In the genomic region with DNA sequence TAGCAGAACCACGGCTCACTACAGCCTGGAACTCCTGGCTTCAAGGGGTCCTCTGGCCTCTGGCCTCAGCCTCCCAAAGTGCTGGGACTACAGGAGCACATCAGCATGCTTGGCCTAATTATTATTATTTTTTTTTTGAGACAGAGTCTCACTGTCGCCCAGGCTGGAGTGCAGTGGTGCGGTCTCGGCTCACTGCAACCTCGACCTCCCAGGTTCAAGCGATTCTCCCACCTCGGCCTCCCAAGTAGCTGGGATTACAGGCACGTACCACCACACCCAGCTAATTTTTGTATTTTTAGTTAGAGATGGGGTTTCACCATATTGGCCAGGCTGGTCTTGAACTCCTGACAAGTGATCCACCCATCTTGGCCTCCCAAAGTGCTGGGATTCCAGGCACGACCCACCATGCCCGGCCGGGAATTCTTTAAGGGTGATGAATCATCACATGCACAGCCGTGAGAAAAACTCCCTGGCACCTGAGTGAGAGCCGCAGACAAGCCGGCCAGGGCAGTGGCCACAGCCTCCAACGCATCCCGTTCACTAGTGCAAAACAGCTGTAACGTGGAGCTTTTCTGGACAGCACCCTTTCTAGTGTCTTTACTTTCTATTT, we compare ENCODE assay signal across 1 cellular context.
TF ChIP-seq lines count a peak whose summit lies in the region.
"Not testable (repeated sequence)": the region's sequence is repeated elsewhere in the genome, so short reads cannot be mapped to it uniquely, and the experiment has no call there.

No MANE protein-coding gene starts in this region.

TF ChIP-seq in HepG2, 621 proteins besides CTCF, POLR2A, EP300 and RAD21 (continues in another document):
- not testable (repeated sequence) for TF ChIP-seq TCF12 (IDR thresholded peaks at IDR 0.05)
- TF ChIP-seq TCF12 (CRISPR knock-in tag; IDR thresholded peaks at IDR 0.05) (peak; percentile 64; the same call in 1 of the 2 replicates), ZBTB38 (CRISPR knock-in tag; IDR thresholded peaks at IDR 0.05) (peak; percentile 83), JUN (CRISPR knock-in tag; IDR thresholded peaks at IDR 0.05) (0 out of 2 replicates have a peak, but pooled peaks have one; percentile 23), REPIN1 (CRISPR knock-in tag; IDR thresholded peaks at IDR 0.05; ENCODE audit: borderline replicate concordance, low read depth) (0 out of 2 replicates have a peak, but pooled peaks have one; percentile 6), AGO2 (optimal IDR thresholded peaks at IDR 0.05; ENCODE audit: low read depth, low read length) (peak; percentile 44), MYC (CRISPR knock-in tag; IDR thresholded peaks at IDR 0.05; ENCODE audit: borderline replicate concordance) (peak; percentile 57; the same call in 1 of the 2 replicates), AKAP8 (CRISPR knock-in tag; IDR thresholded peaks at IDR 0.05) (peak; percentile 90), ZMYM4 (CRISPR knock-in tag; IDR thresholded peaks at IDR 0.05) (0 out of 2 replicates have a peak, but pooled peaks have one; percentile 32), DNMT1 (CRISPR knock-in tag; IDR thresholded peaks at IDR 0.05) (0 out of 2 replicates have a peak, but pooled peaks have one; percentile 42), ETV5 (CRISPR knock-in tag; IDR thresholded peaks at IDR 0.05; ENCODE audit: borderline replicate concordance) (peak; percentile 35; the same call in 1 of the 2 replicates), RFXAP (CRISPR knock-in tag; IDR thresholded peaks at IDR 0.05; ENCODE audit: borderline replicate concordance) (peak; percentile 72), XRCC5 (optimal IDR thresholded peaks at IDR 0.05; ENCODE audit: low read length) (peak; percentile 23), ZNF543 (CRISPR knock-in tag; IDR thresholded peaks at IDR 0.05) (peak; percentile 28; the same call in 1 of the 2 replicates), SATB2 (CRISPR knock-in tag; IDR thresholded peaks at IDR 0.05) (0 out of 2 replicates have a peak, but pooled peaks have one; percentile 51), ZNF879 (CRISPR knock-in tag; IDR thresholded peaks at IDR 0.05) (0 out of 2 replicates have a peak, but pooled peaks have one; percentile 30), SAP130 (CRISPR knock-in tag; IDR thresholded peaks at IDR 0.05; ENCODE audit: low read depth) (peak; percentile 38), FOSL2 (CRISPR knock-in tag; IDR thresholded peaks at IDR 0.05) (peak; percentile 96), PITX1 (CRISPR knock-in tag; IDR thresholded peaks at IDR 0.05) (peak; percentile 6; the same call in 1 of the 2 replicates), MEIS2 (CRISPR knock-in tag; IDR thresholded peaks at IDR 0.05) (peak; percentile 39; the same call in 1 of the 2 replicates), ZNF33B (CRISPR knock-in tag; IDR thresholded peaks at IDR 0.05) (0 out of 2 replicates have a peak, but pooled peaks have one; percentile 60)
- TF ChIP-seq, protein P1, sequence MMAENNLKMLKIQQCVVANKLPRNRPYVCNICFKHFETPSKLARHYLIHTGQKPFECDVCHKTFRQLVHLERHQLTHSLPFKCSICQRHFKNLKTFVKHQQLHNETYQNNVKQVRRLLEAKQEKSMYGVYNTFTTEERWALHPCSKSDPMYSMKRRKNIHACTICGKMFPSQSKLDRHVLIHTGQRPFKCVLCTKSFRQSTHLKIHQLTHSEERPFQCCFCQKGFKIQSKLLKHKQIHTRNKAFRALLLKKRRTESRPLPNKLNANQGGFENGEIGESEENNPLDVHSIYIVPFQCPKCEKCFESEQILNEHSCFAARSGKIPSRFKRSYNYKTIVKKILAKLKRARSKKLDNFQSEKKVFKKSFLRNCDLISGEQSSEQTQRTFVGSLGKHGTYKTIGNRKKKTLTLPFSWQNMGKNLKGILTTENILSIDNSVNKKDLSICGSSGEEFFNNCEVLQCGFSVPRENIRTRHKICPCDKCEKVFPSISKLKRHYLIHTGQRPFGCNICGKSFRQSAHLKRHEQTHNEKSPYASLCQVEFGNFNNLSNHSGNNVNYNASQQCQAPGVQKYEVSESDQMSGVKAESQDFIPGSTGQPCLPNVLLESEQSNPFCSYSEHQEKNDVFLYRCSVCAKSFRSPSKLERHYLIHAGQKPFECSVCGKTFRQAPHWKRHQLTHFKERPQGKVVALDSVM (CRISPR knock-in tag; IDR thresholded peaks at IDR 0.05), result peak; percentile 63; the same call in 1 of the 2 replicates
- TF ChIP-seq, protein P2, sequence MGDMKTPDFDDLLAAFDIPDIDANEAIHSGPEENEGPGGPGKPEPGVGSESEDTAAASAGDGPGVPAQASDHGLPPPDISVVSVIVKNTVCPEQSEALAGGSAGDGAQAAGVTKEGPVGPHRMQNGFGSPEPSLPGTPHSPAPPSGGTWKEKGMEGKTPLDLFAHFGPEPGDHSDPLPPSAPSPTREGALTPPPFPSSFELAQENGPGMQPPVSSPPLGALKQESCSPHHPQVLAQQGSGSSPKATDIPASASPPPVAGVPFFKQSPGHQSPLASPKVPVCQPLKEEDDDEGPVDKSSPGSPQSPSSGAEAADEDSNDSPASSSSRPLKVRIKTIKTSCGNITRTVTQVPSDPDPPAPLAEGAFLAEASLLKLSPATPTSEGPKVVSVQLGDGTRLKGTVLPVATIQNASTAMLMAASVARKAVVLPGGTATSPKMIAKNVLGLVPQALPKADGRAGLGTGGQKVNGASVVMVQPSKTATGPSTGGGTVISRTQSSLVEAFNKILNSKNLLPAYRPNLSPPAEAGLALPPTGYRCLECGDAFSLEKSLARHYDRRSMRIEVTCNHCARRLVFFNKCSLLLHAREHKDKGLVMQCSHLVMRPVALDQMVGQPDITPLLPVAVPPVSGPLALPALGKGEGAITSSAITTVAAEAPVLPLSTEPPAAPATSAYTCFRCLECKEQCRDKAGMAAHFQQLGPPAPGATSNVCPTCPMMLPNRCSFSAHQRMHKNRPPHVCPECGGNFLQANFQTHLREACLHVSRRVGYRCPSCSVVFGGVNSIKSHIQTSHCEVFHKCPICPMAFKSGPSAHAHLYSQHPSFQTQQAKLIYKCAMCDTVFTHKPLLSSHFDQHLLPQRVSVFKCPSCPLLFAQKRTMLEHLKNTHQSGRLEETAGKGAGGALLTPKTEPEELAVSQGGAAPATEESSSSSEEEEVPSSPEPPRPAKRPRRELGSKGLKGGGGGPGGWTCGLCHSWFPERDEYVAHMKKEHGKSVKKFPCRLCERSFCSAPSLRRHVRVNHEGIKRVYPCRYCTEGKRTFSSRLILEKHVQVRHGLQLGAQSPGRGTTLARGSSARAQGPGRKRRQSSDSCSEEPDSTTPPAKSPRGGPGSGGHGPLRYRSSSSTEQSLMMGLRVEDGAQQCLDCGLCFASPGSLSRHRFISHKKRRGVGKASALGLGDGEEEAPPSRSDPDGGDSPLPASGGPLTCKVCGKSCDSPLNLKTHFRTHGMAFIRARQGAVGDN (CRISPR knock-in tag; IDR thresholded peaks at IDR 0.05), result peak; percentile 73
- TF ChIP-seq, protein P3, sequence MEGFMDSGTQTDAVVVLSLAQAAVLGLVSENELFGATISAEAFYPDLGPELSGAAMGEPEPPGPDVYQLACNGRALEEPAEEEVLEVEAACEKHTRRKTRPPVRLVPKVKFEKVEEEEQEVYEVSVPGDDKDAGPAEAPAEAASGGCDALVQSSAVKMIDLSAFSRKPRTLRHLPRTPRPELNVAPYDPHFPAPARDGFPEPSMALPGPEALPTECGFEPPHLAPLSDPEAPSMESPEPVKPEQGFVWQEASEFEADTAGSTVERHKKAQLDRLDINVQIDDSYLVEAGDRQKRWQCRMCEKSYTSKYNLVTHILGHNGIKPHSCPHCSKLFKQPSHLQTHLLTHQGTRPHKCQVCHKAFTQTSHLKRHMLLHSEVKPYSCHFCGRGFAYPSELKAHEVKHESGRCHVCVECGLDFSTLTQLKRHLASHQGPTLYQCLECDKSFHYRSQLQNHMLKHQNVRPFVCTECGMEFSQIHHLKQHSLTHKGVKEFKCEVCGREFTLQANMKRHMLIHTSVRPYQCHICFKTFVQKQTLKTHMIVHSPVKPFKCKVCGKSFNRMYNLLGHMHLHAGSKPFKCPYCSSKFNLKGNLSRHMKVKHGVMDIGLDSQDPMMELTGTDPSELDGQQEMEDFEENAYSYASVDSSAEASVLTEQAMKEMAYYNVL (CRISPR knock-in tag; IDR thresholded peaks at IDR 0.05; ENCODE audit: borderline replicate concordance), result peak; percentile 61; the same call in 1 of the 2 replicates
- TF ChIP-seq, protein P4, sequence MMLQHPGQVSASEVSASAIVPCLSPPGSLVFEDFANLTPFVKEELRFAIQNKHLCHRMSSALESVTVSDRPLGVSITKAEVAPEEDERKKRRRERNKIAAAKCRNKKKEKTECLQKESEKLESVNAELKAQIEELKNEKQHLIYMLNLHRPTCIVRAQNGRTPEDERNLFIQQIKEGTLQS (CRISPR knock-in tag; IDR thresholded peaks at IDR 0.05), result peak; percentile 86
- TF ChIP-seq, protein P5, sequence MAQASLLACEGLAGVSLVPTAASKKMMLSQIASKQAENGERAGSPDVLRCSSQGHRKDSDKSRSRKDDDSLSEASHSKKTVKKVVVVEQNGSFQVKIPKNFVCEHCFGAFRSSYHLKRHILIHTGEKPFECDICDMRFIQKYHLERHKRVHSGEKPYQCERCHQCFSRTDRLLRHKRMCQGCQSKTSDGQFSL (CRISPR knock-in tag; IDR thresholded peaks at IDR 0.05), result 0 out of 2 replicates have a peak, but pooled peaks have one; percentile 29
- TF ChIP-seq, protein P6, sequence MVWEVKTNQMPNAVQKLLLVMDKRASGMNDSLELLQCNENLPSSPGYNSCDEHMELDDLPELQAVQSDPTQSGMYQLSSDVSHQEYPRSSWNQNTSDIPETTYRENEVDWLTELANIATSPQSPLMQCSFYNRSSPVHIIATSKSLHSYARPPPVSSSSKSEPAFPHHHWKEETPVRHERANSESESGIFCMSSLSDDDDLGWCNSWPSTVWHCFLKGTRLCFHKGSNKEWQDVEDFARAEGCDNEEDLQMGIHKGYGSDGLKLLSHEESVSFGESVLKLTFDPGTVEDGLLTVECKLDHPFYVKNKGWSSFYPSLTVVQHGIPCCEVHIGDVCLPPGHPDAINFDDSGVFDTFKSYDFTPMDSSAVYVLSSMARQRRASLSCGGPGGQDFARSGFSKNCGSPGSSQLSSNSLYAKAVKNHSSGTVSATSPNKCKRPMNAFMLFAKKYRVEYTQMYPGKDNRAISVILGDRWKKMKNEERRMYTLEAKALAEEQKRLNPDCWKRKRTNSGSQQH (CRISPR knock-in tag; IDR thresholded peaks at IDR 0.05; ENCODE audit: low read depth), result peak; percentile 57; the same call in 1 of the 2 replicates
- TF ChIP-seq, protein P7, sequence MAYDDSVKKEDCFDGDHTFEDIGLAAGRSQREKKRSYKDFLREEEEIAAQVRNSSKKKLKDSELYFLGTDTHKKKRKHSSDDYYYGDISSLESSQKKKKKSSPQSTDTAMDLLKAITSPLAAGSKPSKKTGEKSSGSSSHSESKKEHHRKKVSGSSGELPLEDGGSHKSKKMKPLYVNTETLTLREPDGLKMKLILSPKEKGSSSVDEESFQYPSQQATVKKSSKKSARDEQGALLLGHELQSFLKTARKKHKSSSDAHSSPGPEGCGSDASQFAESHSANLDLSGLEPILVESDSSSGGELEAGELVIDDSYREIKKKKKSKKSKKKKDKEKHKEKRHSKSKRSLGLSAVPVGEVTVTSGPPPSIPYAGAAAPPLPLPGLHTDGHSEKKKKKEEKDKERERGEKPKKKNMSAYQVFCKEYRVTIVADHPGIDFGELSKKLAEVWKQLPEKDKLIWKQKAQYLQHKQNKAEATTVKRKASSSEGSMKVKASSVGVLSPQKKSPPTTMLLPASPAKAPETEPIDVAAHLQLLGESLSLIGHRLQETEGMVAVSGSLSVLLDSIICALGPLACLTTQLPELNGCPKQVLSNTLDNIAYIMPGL (CRISPR knock-in tag; IDR thresholded peaks at IDR 0.05; ENCODE audit: borderline replicate concordance in 1 of 2, low read depth in 1 of 2), result peak in 1 of 2 experiments; percentile 25; a peak in 1 of 4 replicates
- TF ChIP-seq, protein P8, sequence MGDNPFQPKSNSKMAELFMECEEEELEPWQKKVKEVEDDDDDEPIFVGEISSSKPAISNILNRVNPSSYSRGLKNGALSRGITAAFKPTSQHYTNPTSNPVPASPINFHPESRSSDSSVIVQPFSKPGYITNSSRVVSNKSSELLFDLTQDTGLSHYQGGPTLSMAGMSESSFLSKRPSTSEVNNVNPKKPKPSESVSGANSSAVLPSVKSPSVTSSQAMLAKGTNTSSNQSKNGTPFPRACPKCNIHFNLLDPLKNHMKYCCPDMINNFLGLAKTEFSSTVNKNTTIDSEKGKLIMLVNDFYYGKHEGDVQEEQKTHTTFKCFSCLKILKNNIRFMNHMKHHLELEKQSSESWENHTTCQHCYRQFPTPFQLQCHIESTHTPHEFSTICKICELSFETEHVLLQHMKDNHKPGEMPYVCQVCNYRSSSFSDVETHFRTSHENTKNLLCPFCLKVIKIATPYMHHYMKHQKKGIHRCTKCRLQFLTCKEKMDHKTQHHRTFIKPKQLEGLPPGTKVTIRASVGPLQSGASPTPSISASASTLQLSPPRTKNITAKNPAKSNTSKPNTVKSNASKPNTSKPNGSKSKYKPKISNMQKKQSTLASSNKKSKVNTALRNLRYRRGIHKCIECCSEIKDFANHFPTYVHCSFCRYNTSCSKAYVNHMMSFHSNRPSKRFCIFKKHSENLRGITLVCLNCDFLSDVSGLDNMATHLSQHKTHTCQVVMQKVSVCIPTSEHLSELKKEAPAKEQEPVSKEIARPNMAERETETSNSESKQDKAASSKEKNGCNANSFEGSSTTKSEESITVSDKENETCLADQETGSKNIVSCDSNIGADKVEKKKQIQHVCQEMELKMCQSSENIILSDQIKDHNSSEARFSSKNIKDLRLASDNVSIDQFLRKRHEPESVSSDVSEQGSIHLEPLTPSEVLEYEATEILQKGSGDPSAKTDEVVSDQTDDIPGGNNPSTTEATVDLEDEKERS (CRISPR knock-in tag; IDR thresholded peaks at IDR 0.05), result peak; percentile 47; the same call in 1 of the 2 replicates
- TF ChIP-seq, protein P9, sequence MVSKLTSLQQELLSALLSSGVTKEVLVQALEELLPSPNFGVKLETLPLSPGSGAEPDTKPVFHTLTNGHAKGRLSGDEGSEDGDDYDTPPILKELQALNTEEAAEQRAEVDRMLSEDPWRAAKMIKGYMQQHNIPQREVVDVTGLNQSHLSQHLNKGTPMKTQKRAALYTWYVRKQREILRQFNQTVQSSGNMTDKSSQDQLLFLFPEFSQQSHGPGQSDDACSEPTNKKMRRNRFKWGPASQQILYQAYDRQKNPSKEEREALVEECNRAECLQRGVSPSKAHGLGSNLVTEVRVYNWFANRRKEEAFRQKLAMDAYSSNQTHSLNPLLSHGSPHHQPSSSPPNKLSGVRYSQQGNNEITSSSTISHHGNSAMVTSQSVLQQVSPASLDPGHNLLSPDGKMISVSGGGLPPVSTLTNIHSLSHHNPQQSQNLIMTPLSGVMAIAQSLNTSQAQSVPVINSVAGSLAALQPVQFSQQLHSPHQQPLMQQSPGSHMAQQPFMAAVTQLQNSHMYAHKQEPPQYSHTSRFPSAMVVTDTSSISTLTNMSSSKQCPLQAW (CRISPR knock-in tag; IDR thresholded peaks at IDR 0.05), result 0 out of 2 replicates have a peak, but pooled peaks have one; percentile 58
- TF ChIP-seq, protein P10, sequence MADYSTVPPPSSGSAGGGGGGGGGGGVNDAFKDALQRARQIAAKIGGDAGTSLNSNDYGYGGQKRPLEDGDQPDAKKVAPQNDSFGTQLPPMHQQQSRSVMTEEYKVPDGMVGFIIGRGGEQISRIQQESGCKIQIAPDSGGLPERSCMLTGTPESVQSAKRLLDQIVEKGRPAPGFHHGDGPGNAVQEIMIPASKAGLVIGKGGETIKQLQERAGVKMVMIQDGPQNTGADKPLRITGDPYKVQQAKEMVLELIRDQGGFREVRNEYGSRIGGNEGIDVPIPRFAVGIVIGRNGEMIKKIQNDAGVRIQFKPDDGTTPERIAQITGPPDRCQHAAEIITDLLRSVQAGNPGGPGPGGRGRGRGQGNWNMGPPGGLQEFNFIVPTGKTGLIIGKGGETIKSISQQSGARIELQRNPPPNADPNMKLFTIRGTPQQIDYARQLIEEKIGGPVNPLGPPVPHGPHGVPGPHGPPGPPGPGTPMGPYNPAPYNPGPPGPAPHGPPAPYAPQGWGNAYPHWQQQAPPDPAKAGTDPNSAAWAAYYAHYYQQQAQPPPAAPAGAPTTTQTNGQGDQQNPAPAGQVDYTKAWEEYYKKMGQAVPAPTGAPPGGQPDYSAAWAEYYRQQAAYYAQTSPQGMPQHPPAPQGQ (CRISPR knock-in tag; IDR thresholded peaks at IDR 0.05; ENCODE audit: borderline replicate concordance), result peak; percentile 72; the same call in 1 of the 2 replicates
